8 cellular contexts compared by ENCODE assay signal in the genomic region with DNA sequence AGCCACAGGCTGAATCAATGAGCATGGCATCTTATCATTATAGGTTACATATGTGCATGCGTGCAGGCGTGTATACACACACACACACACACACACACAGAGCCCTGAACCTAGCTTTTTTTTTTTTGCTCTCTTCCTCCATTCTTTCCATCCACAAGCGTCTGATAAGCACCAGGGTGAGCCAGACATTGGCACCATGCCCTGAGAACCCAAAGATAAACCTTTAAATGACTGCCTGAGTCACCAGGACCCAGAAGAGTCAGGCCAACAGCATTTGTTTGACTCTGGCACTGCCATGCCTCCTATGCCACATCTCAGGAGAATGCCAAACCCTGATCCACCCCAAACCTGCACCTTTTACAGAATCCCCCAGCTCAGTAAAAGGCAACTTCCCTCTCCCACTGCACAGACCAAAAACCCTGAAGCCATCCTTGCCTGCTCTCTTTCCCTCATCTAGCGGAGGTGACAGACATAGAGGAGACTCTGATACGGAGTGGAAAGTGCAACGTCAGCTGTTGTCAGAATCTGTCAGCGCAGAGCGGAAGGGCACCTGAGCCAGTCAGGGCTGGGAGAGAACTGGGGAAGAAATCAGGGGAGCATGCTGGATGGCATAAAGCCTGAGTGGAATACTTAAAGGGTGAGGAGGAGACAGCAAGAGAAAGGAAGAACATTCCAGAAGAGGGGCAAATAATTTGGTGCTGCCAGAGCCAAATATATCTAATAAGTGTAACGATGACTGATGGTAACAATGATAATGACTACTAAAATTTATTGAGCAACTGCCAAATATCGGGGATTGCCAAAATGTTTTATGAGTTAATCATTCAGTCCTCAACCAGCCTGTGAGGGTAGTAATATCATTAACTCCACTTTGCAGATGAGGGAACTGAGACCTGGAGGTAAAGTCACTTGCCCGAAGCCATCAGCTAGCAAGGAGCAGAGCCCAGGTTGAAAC. TPM values are rescaled to one million over a fixed set of nuclear protein-coding genes. Genes with fewer than 3 reads are reported as not detected.
A peak's percentile ranks its signal among the peaks of the same experiment; 100 is the strongest.
DNase-seq lines count a peak whose midpoint lies in the region; ATAC-seq, FAIRE-seq and TF ChIP-seq lines count a peak whose summit lies in the region.

No MANE protein-coding gene starts in this region.

- no peaks in the 10 kb centered on the region for H3K79me2 ChIP-seq in astrocyte (ENCODE audit: insufficient read depth, low read length)

- POLR2A ChIA-PET in RWPE1 (lab: Yijun Ruan, JAX; ENCODE audit: low non-redundant PET): no interaction called here

- no peaks in the 10 kb centered on the region for H3K27me3 ChIP-seq in astrocyte (ENCODE audit: insufficient read depth, low read length)
- H3K27me3 ChIP-seq in thoracic aorta (replicated peaks; ENCODE audit: insufficient read depth): no peaks in the 10 kb centered on the region

- no peak overlapping the region for H3K27ac Mint-ChIP-seq in astrocyte (ENCODE audit: unreplicated experiment)

- H2AFZ ChIP-seq in astrocyte (ENCODE audit: low read depth, low read length): no peak overlapping the region

- peak; percentile 49 for FAIRE-seq in astrocyte (lab: Jason Lieb, UNC)

- TF ChIP-seq CTCF in RWPE1 (conservative IDR thresholded peaks at IDR 0.05; ENCODE audit: low read depth) (no peak), astrocyte (IDR thresholded peaks at IDR 0.05; ENCODE audit: insufficient read depth, low read depth, low read length) (no peak), thoracic aorta (IDR thresholded peaks at IDR 0.05) (no peak)

- H3K9me3 ChIP-seq in astrocyte (ENCODE audit: insufficient read depth, low read depth, low read length): no peaks in the 10 kb centered on the region
- H3K9me3 ChIP-seq in thoracic aorta: no peaks in the 10 kb centered on the region

- no peaks in the 10 kb centered on the region for H3K27me3 Mint-ChIP-seq in astrocyte (ENCODE audit: low read depth, unreplicated experiment)

- CTCF ChIA-PET in RWPE1 (lab: Yijun Ruan, JAX): interaction anchor here (0.8 kb wide), 1 partner anchor 17 kb away, joined by 4 read pairs; no protein-coding TSS in a partner anchor

- peak overlapping the region; percentile 92 for H3K4me3 Mint-ChIP-seq in astrocyte (ENCODE audit: unreplicated experiment)

- H3K4me3 ChIP-seq in astrocyte (ENCODE audit: insufficient read depth, low read depth, low read length): no peak overlapping the region
- H3K4me3 ChIP-seq in thoracic aorta: peak overlapping the region; percentile 43

- peaks cover 41% of the 10 kb centered on the region for H3K4me1 Mint-ChIP-seq in astrocyte (ENCODE audit: low read depth, unreplicated experiment)

- H3K27ac ChIP-seq in RWPE1: peak overlapping the region; percentile 77
- peak overlapping the region; percentile 41 for H3K27ac ChIP-seq in astrocyte (ENCODE audit: low read depth, low read length)
- peak overlapping the region in 1 of 2 donors; percentile 88 for H3K27ac ChIP-seq in thoracic aorta

- peak; percentile 65 for DNase-seq in GM03348 (ENCODE audit: low spot score)
- DNase-seq in RWPE1 (ENCODE audit: low spot score): peak; percentile 74
- peak; percentile 96 for DNase-seq in astrocyte (ENCODE audit: low read depth)
- peak; percentile 80 to 84 for DNase-seq in lung microvascular endothelial cell (ENCODE audit: low read depth in 2 of 2)
- peak; percentile 82 for DNase-seq in thoracic aorta (ENCODE audit: low spot score)
- DNase-seq in germinal center (ENCODE audit: low spot score): no peak
- no peak for DNase-seq in OCI-M2 (lab: John Stamatoyannopoulos, UW; ENCODE audit: unreplicated experiment)

- H3K36me3 ChIP-seq in astrocyte (ENCODE audit: insufficient read depth, low read length): no peaks in the 10 kb centered on the region
- H3K36me3 ChIP-seq in thoracic aorta: no peaks in the 10 kb centered on the region

- H3K4me2 ChIP-seq in astrocyte (ENCODE audit: low read length): peak overlapping the region; percentile 84

- ATAC-seq in thoracic aorta (ENCODE audit: insufficient number of reproducible peaks, low FRiP score, low read depth) (peak; percentile 80), GM19463 (IDR thresholded peaks at IDR 0.05; ENCODE audit: unreplicated experiment) (no peak)

- peaks cover 15% of the 10 kb centered on the region for H4K20me1 ChIP-seq in astrocyte (ENCODE audit: insufficient read depth, low read length)

- peaks cover 32% of the 10 kb centered on the region for H3K36me3 Mint-ChIP-seq in astrocyte (ENCODE audit: low read depth, unreplicated experiment)

- peak overlapping the region; percentile 28 for H3K9ac ChIP-seq in astrocyte (ENCODE audit: low read length)

- H3K4me1 ChIP-seq in astrocyte (ENCODE audit: insufficient read depth, low read length) (peaks cover 17% of the 10 kb centered on the region), thoracic aorta (ENCODE audit: control insufficient read depth in 1 of 2, low read depth in 2 of 2) (peaks cover 23 to 40% of the 10 kb centered on the region in 2 donors)

- H3K9me3 Mint-ChIP-seq in astrocyte (ENCODE audit: unreplicated experiment): peaks cover 8% of the 10 kb centered on the region

RNA-seq across cellular contexts. Expression of gene PARP12, which starts 3.2 kb away (rescaled TPM):
- total RNA-seq in astrocyte (58.1 and 58.5 TPM in 2 replicates), lung microvascular endothelial cell (55.4 and 63.3 TPM in 2 replicates), thoracic aorta (10 to 100 TPM; 51.6 to 53.1 TPM)

Comparison
In these comparisons a context has a peak if more than half of its experiments do, and no peak if none do; other contexts are left out.
1. DNase-seq: peak in GM03348 (single experiment), RWPE1 (single experiment), astrocyte (single experiment), lung microvascular endothelial cell (2 of 2) and thoracic aorta (single experiment); none in germinal center (single experiment) and OCI-M2 (single experiment).